ENCODE assay signal across 8 cellular contexts in the genomic region with DNA sequence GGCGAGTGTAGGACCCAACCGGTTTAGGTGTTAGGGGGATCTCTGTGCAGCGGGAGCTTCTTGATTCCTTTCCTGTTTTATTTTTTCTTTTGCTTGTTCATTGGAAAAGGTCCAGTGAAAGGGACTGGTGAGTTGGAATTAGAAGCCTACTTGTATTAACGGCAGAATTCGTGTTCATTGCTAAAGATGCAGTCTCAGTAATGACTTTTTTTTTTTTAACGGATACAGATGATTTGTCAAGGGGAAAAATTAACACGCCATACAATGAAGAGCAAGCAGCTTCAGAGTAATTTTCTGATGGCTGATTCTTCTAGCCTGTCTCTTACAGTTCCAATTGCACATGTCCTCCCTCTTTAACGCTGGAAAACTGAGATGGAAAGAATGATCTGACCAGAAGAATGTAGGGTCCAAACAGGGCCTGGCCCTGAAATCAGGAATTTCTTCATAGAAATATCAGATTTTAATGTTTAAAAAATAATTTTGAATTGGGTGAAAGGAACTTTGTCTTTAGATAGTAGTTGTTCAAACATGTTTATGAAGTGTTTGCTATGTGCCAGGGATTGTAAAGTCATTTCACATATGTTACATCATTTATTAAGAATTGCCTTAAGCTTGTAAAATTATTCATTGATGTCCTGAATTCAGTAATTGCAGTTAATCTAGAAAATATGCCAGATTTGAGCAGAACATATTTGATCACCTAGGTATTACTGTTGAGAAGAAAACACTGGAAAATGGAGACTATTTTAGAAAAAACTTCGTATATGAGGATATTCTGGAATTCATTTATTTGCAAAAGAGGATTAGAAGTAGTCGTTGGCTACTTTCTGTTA. TPM values are rescaled to one million over a fixed set of nuclear protein-coding genes. Genes with fewer than 3 reads are reported as not detected.
DNase-seq lines count a peak whose midpoint lies in the region; ATAC-seq and TF ChIP-seq lines count a peak whose summit lies in the region.

No MANE protein-coding gene starts in this region.

- H3K4me3 Mint-ChIP-seq in naive thymus-derived CD8-positive, alpha-beta T cell = peak overlapping the region; percentile 84 to 99 (median 94)

- TF ChIP-seq CTCF in GM10266 (IDR thresholded peaks at IDR 0.05; ENCODE audit: control insufficient read depth, insufficient read depth, low read depth, missing control alignments) = no peak

- no peaks in the 10 kb centered on the region for H3K27me3 ChIP-seq in endocrine pancreas (ENCODE audit: control insufficient read depth, insufficient read depth, low read length)

- peak overlapping the region; percentile 98 for H3K4me3 ChIP-seq in endocrine pancreas (ENCODE audit: control insufficient read depth, insufficient read depth, low read length)

- no peaks in the 10 kb centered on the region for H3K36me3 ChIP-seq in endocrine pancreas (ENCODE audit: control insufficient read depth, insufficient read depth, low read length)

- no peaks in the 10 kb centered on the region for H3K27me3 Mint-ChIP-seq in naive thymus-derived CD8-positive, alpha-beta T cell

- H3K36me3 Mint-ChIP-seq in naive thymus-derived CD8-positive, alpha-beta T cell = no peaks in the 10 kb centered on the region

- DNase-seq in NCI-H1694 (lab: John Stamatoyannopoulos, UW) = peak; percentile 45
- no peak for DNase-seq in NCI-H1694 treated with DMSO at 0.1 percent for 48 hours (lab: John Stamatoyannopoulos, UW)
- DNase-seq in RKO (ENCODE audit: low spot score) = peak; percentile 40
- DNase-seq in naive thymus-derived CD8-positive, alpha-beta T cell = peak in 2 of 10 donors; percentile 38 to 41
- no peak for DNase-seq in GM10266 (ENCODE audit: extremely low spot score)
- no peak for DNase-seq in DMS153 treated with DMSO at 0.1 percent for 48 hours (lab: John Stamatoyannopoulos, UW; ENCODE audit: unreplicated experiment)
- DNase-seq in KBM-7 = no peak

- peaks cover 11 to 43% (median 36%) of the 10 kb centered on the region in 4 donors for H3K4me1 Mint-ChIP-seq in naive thymus-derived CD8-positive, alpha-beta T cell

- no peaks in the 10 kb centered on the region for H3K9me3 ChIP-seq in endocrine pancreas (ENCODE audit: control insufficient read depth, low read length)

- H3K4me1 ChIP-seq in endocrine pancreas (ENCODE audit: control insufficient read depth, insufficient read depth, low read length) = peaks cover 8% of the 10 kb centered on the region

- peak overlapping the region; percentile 87 to 97 (median 94) for H3K27ac Mint-ChIP-seq in naive thymus-derived CD8-positive, alpha-beta T cell

- no peak for ATAC-seq in naive thymus-derived CD8-positive, alpha-beta T cell

- no peaks in the 10 kb centered on the region for H3K9me3 Mint-ChIP-seq in naive thymus-derived CD8-positive, alpha-beta T cell

- POLR2A ChIA-PET in naive thymus-derived CD8-positive, alpha-beta T cell (lab: Charles Lee) = interaction anchor here (0.6 to 2.7 kb wide), 13 partner anchors 9 to 208 kb away, joined by 3 to 22 read pairs (median 6); partner anchors contain the start of gene LEO1

- in situ Hi-C loops in KBM-7 (cut with MboI; ENCODE audit: low pct_unique_long_range_greater_than_20kb, low sequenced_read_pairs) = no loop called here

- peak overlapping the region; percentile 99 for H3K9ac ChIP-seq in endocrine pancreas (ENCODE audit: control insufficient read depth, insufficient read depth, low read length)

RNA-seq across cellular contexts. Expression of gene MAPK6, which starts 1.4 kb away (rescaled TPM):
- 10 to 100 TPM; 19.8 to 21.7 TPM for total RNA-seq in naive thymus-derived CD8-positive, alpha-beta T cell
- polyA plus RNA-seq in naive thymus-derived CD8-positive, alpha-beta T cell = 1 to 10 TPM; 5.3 to 6.3 (median 5.4) TPM

RNA-seq across cellular contexts. Expression of gene LEO1, which starts 48.9 kb away (rescaled TPM):
- total RNA-seq in naive thymus-derived CD8-positive, alpha-beta T cell = 10 to 100 TPM; 20.2 to 20.9 TPM
- polyA plus RNA-seq in naive thymus-derived CD8-positive, alpha-beta T cell = 10 to 100 TPM; 15.0 to 26.5 (median 19.6) TPM

Comparison
In these comparisons a context has a peak if more than half of its experiments do, and no peak if none do; other contexts are left out.
1. DNase-seq: peak in NCI-H1694 (single experiment) and RKO (single experiment); none in NCI-H1694 treated with DMSO at 0.1 percent for 48 hours (single experiment), GM10266 (single experiment), DMS153 treated with DMSO at 0.1 percent for 48 hours (single experiment) and KBM-7 (single experiment).